In the genomic region with DNA sequence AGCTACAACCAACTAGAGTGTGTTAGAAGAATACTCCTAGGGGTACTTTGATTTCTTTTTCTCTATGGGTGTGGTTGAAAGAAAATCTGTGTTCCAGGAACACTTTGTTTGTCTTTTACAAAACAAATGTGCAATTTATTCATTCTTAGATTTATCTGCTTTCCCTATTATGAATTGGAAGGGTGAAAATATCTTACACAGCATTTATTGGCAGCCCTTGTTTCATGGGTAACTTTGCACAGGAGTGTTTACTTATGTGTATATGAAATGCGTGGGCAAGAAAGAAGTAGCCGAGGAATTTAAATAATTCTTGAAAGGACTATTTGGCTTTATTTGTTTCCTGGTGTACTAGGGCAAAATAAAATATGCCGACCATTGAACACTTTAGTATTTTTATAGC, we compare ENCODE assay signal across 14 cellular contexts.
A peak's percentile ranks its signal among the peaks of the same experiment; 100 is the strongest.
DNase-seq lines count a peak whose midpoint lies in the region; ATAC-seq and TF ChIP-seq lines count a peak whose summit lies in the region.
"Had no signal": no experiment of that assay in that cellular context is flagged by ENCODE, and none has a peak within 500 bp of the region (broad histone marks: within the 10 kb centered on the region; RNA-seq: fewer than 3 reads in every experiment).

No MANE protein-coding gene starts in this region.

- 42 to 59% methylated on average over 3 of the region's 3 CpGs for WGBS in tibial nerve, 2 donors

- H3K79me2 ChIP-seq in GM23338 (replicated peaks; ENCODE audit: insufficient read depth), result no peaks in the 10 kb centered on the region

- no peak for TF ChIP-seq EP300 in tibial nerve (IDR thresholded peaks at IDR 0.05)

- TF ChIP-seq CTCF in mucosa of descending colon (IDR thresholded peaks at IDR 0.05), result no peak
- TF ChIP-seq CTCF in tibial nerve (IDR thresholded peaks at IDR 0.05), result no peak
- no peak for TF ChIP-seq CTCF in GM23338 (conservative IDR thresholded peaks at IDR 0.05; ENCODE audit: low read depth in 2 of 2)

- H3K9me3 ChIP-seq in mucosa of descending colon (no peaks in the 10 kb centered on the region), tibial nerve (no peaks in the 10 kb centered on the region)

- no peak overlapping the region for H3K4me2 ChIP-seq in GM23338

- H3K4me1 ChIP-seq in mucosa of descending colon (ENCODE audit: low read depth), result peaks cover 31% of the 10 kb centered on the region
- peaks cover 0 to 46% (median 27%) of the 10 kb centered on the region in 4 donors for H3K4me1 ChIP-seq in tibial nerve
- peaks cover 35% of the 10 kb centered on the region for H3K4me1 ChIP-seq in GM23338 (ENCODE audit: insufficient read depth)

- H3K27me3 Mint-ChIP-seq in activated T-cell treated with anti-CD3 and anti-CD28 coated beads, Interleukin-2, amount 50 U/mL, for 72 hours (ENCODE audit: low read depth), result no peaks in the 10 kb centered on the region
- H3K27me3 Mint-ChIP-seq in activated T-cell treated with anti-CD3 and anti-CD28 coated beads, Interleukin-2, amount 50 U/mL, for 4 hours (ENCODE audit: low read depth), result no peaks in the 10 kb centered on the region
- peaks cover 4% of the 10 kb centered on the region for H3K27me3 Mint-ChIP-seq in GM23338 (ENCODE audit: insufficient read depth, low read depth, poor library complexity)

- no peak for TF ChIP-seq POLR2A in tibial nerve (IDR thresholded peaks at IDR 0.05)

- ATAC-seq in activated T-cell treated with anti-CD3 and anti-CD28 coated beads, Interleukin-2, amount 50 U/mL, for 72 hours (replicated peaks in 1 of 2), result no peak
- ATAC-seq in activated T-cell treated with anti-CD3 and anti-CD28 coated beads, Interleukin-2, amount 50 U/mL, for 4 hours, result no peak
- no peak for ATAC-seq in activated naive CD4-positive, alpha-beta T cell treated with anti-CD3 and anti-CD28 coated beads, Interleukin-2, amount 50 U/mL, for 72 hours
- ATAC-seq in mucosa of descending colon (peak; percentile 9), GM23338 (no peak)

- intact Hi-C loops in mucosa of descending colon (cut with DNase I, micrococcal nuclease), result no loop called here

- peak overlapping the region; percentile 95 for H3K27ac Mint-ChIP-seq in activated T-cell treated with anti-CD3 and anti-CD28 coated beads, Interleukin-2, amount 50 U/mL, for 72 hours
- peak overlapping the region; percentile 53 to 97 for H3K27ac Mint-ChIP-seq in activated naive CD4-positive, alpha-beta T cell treated with anti-CD3 and anti-CD28 coated beads, Interleukin-2, amount 50 U/mL, for 72 hours
- no peak overlapping the region; the same call in 1 of the 2 replicates for H3K27ac Mint-ChIP-seq in GM23338

- no peaks in the 10 kb centered on the region for H3K27me3 ChIP-seq in tibial nerve
- no peaks in the 10 kb centered on the region for H3K27me3 ChIP-seq in GM23338 (ENCODE audit: insufficient read depth)

- DNase-seq in activated T-cell treated with anti-CD3 and anti-CD28 coated beads, Interleukin-2, amount 50 U/mL, for 72 hours, result no peak
- DNase-seq in activated T-cell treated with anti-CD3 and anti-CD28 coated beads, Interleukin-2, amount 50 U/mL, for 4 hours, result no peak
- no peak for DNase-seq in activated naive CD4-positive, alpha-beta T cell treated with anti-CD3 and anti-CD28 coated beads, Interleukin-2, amount 50 U/mL, for 72 hours (ENCODE audit: low spot score in 2 of 2)
- DNase-seq in mucosa of descending colon (no peak), tibial nerve (ENCODE audit: low spot score in 2 of 2) (no peak), DMS53 treated with DMSO at 0.1 percent for 48 hours (lab: John Stamatoyannopoulos, UW; ENCODE audit: unreplicated experiment) (no peak), GM23338 (ENCODE audit: low spot score) (no peak), cerebellar cortex (ENCODE audit: low spot score) (no peak)
- DNase-seq: activated CD8-positive, alpha-beta memory T cell treated with anti-CD3 and anti-CD28 coated beads for 24 hours; amygdala; EL; foreskin fibroblast; MM.1S; small intestine had no signal

- H3K36me3 ChIP-seq in mucosa of descending colon (ENCODE audit: low read depth) (no peaks in the 10 kb centered on the region), tibial nerve (peaks cover 0 to 3% (median 0%) of the 10 kb centered on the region in 3 donors), GM23338 (ENCODE audit: insufficient read depth) (no peaks in the 10 kb centered on the region)

- H3K27ac ChIP-seq in tibial nerve, result peak overlapping the region in 3 of 4 donors; percentile 21 to 90 (median 80)
- no peak overlapping the region for H3K27ac ChIP-seq in GM23338 (ENCODE audit: low read depth)

- no peaks in the 10 kb centered on the region for H3F3A ChIP-seq in GM23338 (replicated peaks; ENCODE audit: low read depth)

- H4K20me1 ChIP-seq in GM23338 (replicated peaks; ENCODE audit: insufficient read depth), result no peaks in the 10 kb centered on the region

- peaks cover 22 to 45% of the 10 kb centered on the region in 2 donors for H3K36me3 Mint-ChIP-seq in activated T-cell treated with anti-CD3 and anti-CD28 coated beads, Interleukin-2, amount 50 U/mL, for 72 hours (ENCODE audit: insufficient read depth in 2 of 2)
- peaks cover 38% of the 10 kb centered on the region for H3K36me3 Mint-ChIP-seq in activated T-cell treated with anti-CD3 and anti-CD28 coated beads, Interleukin-2, amount 50 U/mL, for 4 hours (ENCODE audit: insufficient read depth)
- peaks cover 26 to 75% of the 10 kb centered on the region in 2 donors for H3K36me3 Mint-ChIP-seq in activated naive CD4-positive, alpha-beta T cell treated with anti-CD3 and anti-CD28 coated beads, Interleukin-2, amount 50 U/mL, for 72 hours
- no peaks in the 10 kb centered on the region for H3K36me3 Mint-ChIP-seq in GM23338 (ENCODE audit: low read depth)

- H3K4me3 Mint-ChIP-seq in activated T-cell treated with anti-CD3 and anti-CD28 coated beads, Interleukin-2, amount 50 U/mL, for 72 hours, result peak overlapping the region; percentile 39 to 83
- no peak overlapping the region for H3K4me3 Mint-ChIP-seq in activated T-cell treated with anti-CD3 and anti-CD28 coated beads, Interleukin-2, amount 50 U/mL, for 4 hours
- no peak overlapping the region for H3K4me3 Mint-ChIP-seq in GM23338

- H3K9me3 Mint-ChIP-seq in activated T-cell treated with anti-CD3 and anti-CD28 coated beads, Interleukin-2, amount 50 U/mL, for 72 hours, result peaks cover 0 to 10% of the 10 kb centered on the region in 2 donors
- peaks cover 3% of the 10 kb centered on the region for H3K9me3 Mint-ChIP-seq in activated T-cell treated with anti-CD3 and anti-CD28 coated beads, Interleukin-2, amount 50 U/mL, for 4 hours
- H3K9me3 Mint-ChIP-seq in activated naive CD4-positive, alpha-beta T cell treated with anti-CD3 and anti-CD28 coated beads, Interleukin-2, amount 50 U/mL, for 72 hours, result peaks cover 5 to 7% of the 10 kb centered on the region in 2 donors
- H3K9me3 Mint-ChIP-seq in GM23338, result no peaks in the 10 kb centered on the region

- peaks cover 95% of the 10 kb centered on the region for H3K4me1 Mint-ChIP-seq in activated T-cell treated with anti-CD3 and anti-CD28 coated beads, Interleukin-2, amount 50 U/mL, for 72 hours (ENCODE audit: low read depth)
- H3K4me1 Mint-ChIP-seq in activated T-cell treated with anti-CD3 and anti-CD28 coated beads, Interleukin-2, amount 50 U/mL, for 4 hours (ENCODE audit: low read depth), result peaks cover 88% of the 10 kb centered on the region
- H3K4me1 Mint-ChIP-seq in GM23338, result peaks cover 32% of the 10 kb centered on the region

- H3K4me3 ChIP-seq in mucosa of descending colon, result no peak overlapping the region
- no peak overlapping the region for H3K4me3 ChIP-seq in tibial nerve
- no peak overlapping the region for H3K4me3 ChIP-seq in GM23338

- no peaks in the 10 kb centered on the region; the same call in 1 of the 2 replicates for H3K9me2 ChIP-seq in GM23338 (ENCODE audit: insufficient read depth)

- H2AFZ ChIP-seq in GM23338, result no peak overlapping the region

TF ChIP-seq in GM23338, 12 proteins besides CTCF, POLR2A, EP300 and RAD21 (continues in another document):
- TF ChIP-seq CREB1 (CRISPR knock-in tag; IDR thresholded peaks at IDR 0.05; ENCODE audit: low read depth) (no peak), STAT1 (IDR thresholded peaks at IDR 0.05; ENCODE audit: unreplicated experiment) (no peak), JUNB (IDR thresholded peaks at IDR 0.05; ENCODE audit: unreplicated experiment) (no peak), NANOG (IDR thresholded peaks at IDR 0.05; ENCODE audit: borderline replicate concordance) (no peak), ZNF331 (CRISPR knock-in tag; IDR thresholded peaks at IDR 0.05; ENCODE audit: low read depth) (no peak)
- TF ChIP-seq, protein P1, sequence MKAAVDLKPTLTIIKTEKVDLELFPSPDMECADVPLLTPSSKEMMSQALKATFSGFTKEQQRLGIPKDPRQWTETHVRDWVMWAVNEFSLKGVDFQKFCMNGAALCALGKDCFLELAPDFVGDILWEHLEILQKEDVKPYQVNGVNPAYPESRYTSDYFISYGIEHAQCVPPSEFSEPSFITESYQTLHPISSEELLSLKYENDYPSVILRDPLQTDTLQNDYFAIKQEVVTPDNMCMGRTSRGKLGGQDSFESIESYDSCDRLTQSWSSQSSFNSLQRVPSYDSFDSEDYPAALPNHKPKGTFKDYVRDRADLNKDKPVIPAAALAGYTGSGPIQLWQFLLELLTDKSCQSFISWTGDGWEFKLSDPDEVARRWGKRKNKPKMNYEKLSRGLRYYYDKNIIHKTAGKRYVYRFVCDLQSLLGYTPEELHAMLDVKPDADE (IDR thresholded peaks at IDR 0.05), result no peak

Comparison
In these comparisons a context has a peak if more than half of its experiments do, and no peak if none do; other contexts are left out.
1. H3K4me3 Mint-ChIP-seq: peak in activated T-cell treated with anti-CD3 and anti-CD28 coated beads, Interleukin-2, amount 50 U/mL, for 72 hours (2 of 2); none in activated T-cell treated with anti-CD3 and anti-CD28 coated beads, Interleukin-2, amount 50 U/mL, for 4 hours (single experiment) and GM23338 (single experiment).